ENCODE assay signal across 8 cellular contexts in the genomic region with DNA sequence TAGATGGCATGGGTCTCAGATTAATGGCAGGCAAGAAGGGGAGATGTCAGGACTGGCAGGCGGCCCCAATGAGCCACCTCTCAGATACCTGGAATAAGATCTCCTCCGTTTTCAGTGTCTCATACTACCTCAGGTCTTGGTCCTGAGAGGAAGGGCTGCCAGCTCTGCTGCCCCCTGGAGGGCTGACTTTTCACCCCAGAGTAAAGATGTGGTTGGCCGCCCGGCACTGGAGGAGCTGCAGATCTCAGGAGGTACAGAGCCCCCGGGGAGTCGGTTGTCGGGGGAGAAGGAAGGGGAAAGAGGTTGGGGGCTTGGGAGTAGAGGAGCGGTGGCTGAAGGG. TPM values are rescaled to one million over a fixed set of nuclear protein-coding genes. Genes with fewer than 3 reads are reported as not detected.
A peak's percentile ranks its signal among the peaks of the same experiment; 100 is the strongest.
DNase-seq lines count a peak whose midpoint lies in the region; ATAC-seq lines count a peak whose summit lies in the region.

No MANE protein-coding gene starts in this region.

- H3K4me1 ChIP-seq in rectal smooth muscle tissue (ENCODE audit: control insufficient read depth, insufficient read depth, low read length): no peaks in the 10 kb centered on the region

- H3K9ac ChIP-seq in rectal smooth muscle tissue (ENCODE audit: low read length): no peak overlapping the region

- H3K27ac ChIP-seq in rectal smooth muscle tissue (ENCODE audit: low read depth, low read length): no peak overlapping the region

- no peaks in the 10 kb centered on the region for H3K36me3 ChIP-seq in rectal smooth muscle tissue (ENCODE audit: control insufficient read depth, insufficient read depth, low read length)

- DNase-seq in DMS153 treated with DMSO at 0.1 percent for 48 hours (lab: John Stamatoyannopoulos, UW; ENCODE audit: unreplicated experiment) (peak; percentile 39), DMS153 (lab: John Stamatoyannopoulos, UW) (no peak), NAMALWA (ENCODE audit: low spot score) (peak; percentile 60), Right ventricle myocardium superior (peak; percentile 70), cortex of kidney (lab: John Stamatoyannopoulos, UW) (no peak)
- DNase-seq in activated T-cell treated with anti-CD3 and anti-CD28 coated beads, Interleukin-2, amount 50 U/mL, for 1 hour: peak; percentile 22

- intact Hi-C loops in Right ventricle myocardium superior (cut with DNase I): loop anchor here (5.0 kb wide), 1 partner anchor 104 kb away; no protein-coding TSS in a partner anchor

- peak; percentile 69 for ATAC-seq in Right ventricle myocardium superior (ENCODE audit: poor library complexity)
- no peak for ATAC-seq in GM19397 (IDR thresholded peaks at IDR 0.05; ENCODE audit: unreplicated experiment)

- peak overlapping the region; percentile 60 for H3K4me3 ChIP-seq in rectal smooth muscle tissue (ENCODE audit: low read length)

- H3K27me3 ChIP-seq in rectal smooth muscle tissue (ENCODE audit: control insufficient read depth, insufficient read depth, low read length): peaks cover 17% of the 10 kb centered on the region

RNA-seq across cellular contexts. Expression of a gene that starts 0.6 kb away (rescaled TPM):
- 0.89 TPM for total RNA-seq in Right ventricle myocardium superior

Comparison
In these comparisons a context has a peak if more than half of its experiments do, and no peak if none do; other contexts are left out.
1. DNase-seq: peak in DMS153 treated with DMSO at 0.1 percent for 48 hours (single experiment), NAMALWA (single experiment), activated T-cell treated with anti-CD3 and anti-CD28 coated beads, Interleukin-2, amount 50 U/mL, for 1 hour (single experiment) and Right ventricle myocardium superior (single experiment); none in DMS153 (single experiment) and cortex of kidney (single experiment).